Comparison of ENCODE assay signal across 2 cellular contexts in genomic region chr18:25169701-25170100, GRCh38.
TF ChIP-seq lines count a peak whose summit lies in the region.

No MANE protein-coding gene starts in this region.

TF ChIP-seq in IMR-90, 13 proteins besides CTCF, POLR2A, EP300 and RAD21 (continued from another document):
- TF ChIP-seq FOS (IDR thresholded peaks at IDR 0.05; ENCODE audit: low read depth, low read length): peak; percentile 58; the same call in 1 of the 2 replicates

TF ChIP-seq in endothelial cell of umbilical vein, 7 proteins besides CTCF, POLR2A, EP300 and RAD21 (continued from another document):
- TF ChIP-seq JUN (IDR thresholded peaks at IDR 0.05; ENCODE audit: borderline replicate concordance, insufficient read depth, insufficient read length, low read depth): no peak
- peak; percentile 18 for TF ChIP-seq FOS (IDR thresholded peaks at IDR 0.05; ENCODE audit: borderline replicate concordance, insufficient read depth, low read length)
- TF ChIP-seq EZH2 (IDR thresholded peaks at IDR 0.05; ENCODE audit: borderline replicate concordance, low read depth, low read length, severe bottlenecking): no peak
- TF ChIP-seq POLR2AphosphoS5 (IDR thresholded peaks at IDR 0.05; ENCODE audit: insufficient read depth, low read depth, low read length): no peak
- no peak for TF ChIP-seq MAX (IDR thresholded peaks at IDR 0.05; ENCODE audit: insufficient read depth, insufficient read length)
TF ChIP-seq in endothelial cell of umbilical vein: peak in this region for 1.
